In genomic region chr17:9472541-9472940, GRCh38 we compare ENCODE assay signal across 17 cellular contexts.
DNase-seq lines count a peak whose midpoint lies in the region; ATAC-seq and TF ChIP-seq lines count a peak whose summit lies in the region.
"Had no signal": no experiment of that assay in that cellular context is flagged by ENCODE, and none has a peak within 500 bp of the region (broad histone marks: within the 10 kb centered on the region; RNA-seq: fewer than 3 reads in every experiment).

No MANE protein-coding gene starts in this region.

- peaks cover 19% of the 10 kb centered on the region for H3K4me1 ChIP-seq in CD8-positive, alpha-beta memory T cell (ENCODE audit: insufficient read depth, low read length)
- peaks cover 6% of the 10 kb centered on the region for H3K4me1 ChIP-seq in psoas muscle
- H3K4me1 ChIP-seq in thyroid gland: no peaks in the 10 kb centered on the region

- H3K27me3 Mint-ChIP-seq in CD8-positive, alpha-beta memory T cell: no peaks in the 10 kb centered on the region

- no peak for TF ChIP-seq CTCF in fibroblast of mammary gland (conservative IDR thresholded peaks at IDR 0.05; ENCODE audit: control insufficient read depth, insufficient read depth, low read depth, low read length)
- TF ChIP-seq CTCF in psoas muscle (IDR thresholded peaks at IDR 0.05): no peak
- no peak for TF ChIP-seq CTCF in thyroid gland (IDR thresholded peaks at IDR 0.05)

- TF ChIP-seq POLR2A in thyroid gland (IDR thresholded peaks at IDR 0.05): no peak

- intact Hi-C loops in psoas muscle (cut with DNase I) (no loop called here), thyroid gland (cut with DNase I) (no loop called here)

- peaks cover 0 to 5% (median 0%) of the 10 kb centered on the region in 3 donors for H3K36me3 Mint-ChIP-seq in CD8-positive, alpha-beta memory T cell

- ATAC-seq in psoas muscle (peak; percentile 56 to 84 (median 70)), GM21360 (IDR thresholded peaks at IDR 0.05; ENCODE audit: unreplicated experiment) (no peak)

- H3K36me3 ChIP-seq in CD8-positive, alpha-beta memory T cell (ENCODE audit: insufficient read depth, low read length): no peaks in the 10 kb centered on the region
- H3K36me3 ChIP-seq in MG63 (no peaks in the 10 kb centered on the region), psoas muscle (ENCODE audit: insufficient read depth in 1 of 2, low read depth in 1 of 2) (no peaks in the 10 kb centered on the region), thyroid gland (no peaks in the 10 kb centered on the region)
- H3K36me3 ChIP-seq: esophagus squamous epithelium had no signal

- H3K27me3 ChIP-seq in CD8-positive, alpha-beta memory T cell (ENCODE audit: insufficient read depth, low read length, poor library complexity, severe bottlenecking): no peaks in the 10 kb centered on the region
- H3K27me3 ChIP-seq in MG63 (no peaks in the 10 kb centered on the region), psoas muscle (ENCODE audit: insufficient read depth in 3 of 3, low read length in 2 of 3) (no peaks in the 10 kb centered on the region), thyroid gland (no peaks in the 10 kb centered on the region)
- H3K27me3 ChIP-seq: BLaER1, esophagus squamous epithelium had no signal

- H3K4me1 Mint-ChIP-seq in CD8-positive, alpha-beta memory T cell: peaks cover 37 to 45% (median 38%) of the 10 kb centered on the region in 3 donors

- no peak overlapping the region for H3K4me3 ChIP-seq in CD8-positive, alpha-beta memory T cell (ENCODE audit: low read length)
- H3K4me3 ChIP-seq in MG63 (no peak overlapping the region), fibroblast of mammary gland (ENCODE audit: control insufficient read depth, low read depth, low read length) (no peak overlapping the region), psoas muscle (no peak overlapping the region), thyroid gland (replicated peaks in 1 of 3) (no peak overlapping the region)
- H3K4me3 ChIP-seq: BLaER1, esophagus squamous epithelium had no signal

- WGBS in psoas muscle, 3 donors: 52 to 63% (median 58%) methylated on average over 3 of the region's 3 CpGs
- 78 to 89% methylated on average over 3 of the region's 3 CpGs for WGBS in thyroid gland, 2 donors

- no peaks in the 10 kb centered on the region for H3K9me3 ChIP-seq in CD8-positive, alpha-beta memory T cell (ENCODE audit: low read length)
- H3K9me3 ChIP-seq in MG63 (peaks cover 7% of the 10 kb centered on the region; the same call in 1 of the 2 replicates), psoas muscle (no peaks in the 10 kb centered on the region), thyroid gland (no peaks in the 10 kb centered on the region)
- H3K9me3 ChIP-seq: esophagus squamous epithelium had no signal

- H3K4me3 Mint-ChIP-seq in CD8-positive, alpha-beta memory T cell: no peak overlapping the region

- peak overlapping the region in 7 of 8 donors; percentile 48 to 93 (median 81) for H3K27ac Mint-ChIP-seq in CD8-positive, alpha-beta memory T cell

- no peak overlapping the region for H3K27ac ChIP-seq in CD8-positive, alpha-beta memory T cell (ENCODE audit: low read depth, low read length)
- no peak overlapping the region for H3K27ac ChIP-seq in psoas muscle
- no peak overlapping the region for H3K27ac ChIP-seq in thyroid gland
- H3K27ac ChIP-seq: BLaER1, esophagus squamous epithelium had no signal

- H3K9me3 Mint-ChIP-seq in CD8-positive, alpha-beta memory T cell: no peaks in the 10 kb centered on the region

- POLR2A ChIA-PET in CD8-positive, alpha-beta memory T cell (lab: Charles Lee): no interaction called here

- DNase-seq in CD8-positive, alpha-beta memory T cell: no peak
- DNase-seq in MG63 (peak; percentile 53), fibroblast of mammary gland (ENCODE audit: low read depth) (peak; percentile 73), psoas muscle (peak; percentile 36 to 60), thyroid gland (no peak), NCI-H2227 (lab: John Stamatoyannopoulos, UW; ENCODE audit: unreplicated experiment) (no peak)
- DNase-seq in activated effector memory CD4-positive, alpha-beta T cell treated with anti-CD3 and anti-CD28 coated beads, Interleukin-2, amount 50 U/mL, for 16 hours: no peak
- DNase-seq: amygdala, cortex of kidney, esophagus squamous epithelium, NCI-H2081, NCI-H82, occipital lobe, SHP77 treated with DMSO at 0.1 percent for 48 hours, substantia nigra had no signal

- CTCF ChIA-PET in CD8-positive, alpha-beta memory T cell (lab: Charles Lee): no interaction called here

Comparison
In these comparisons a context has a peak if more than half of its experiments do, and no peak if none do; other contexts are left out.
1. DNase-seq: peak in MG63 (single experiment), fibroblast of mammary gland (single experiment) and psoas muscle (2 of 2); none in CD8-positive, alpha-beta memory T cell (0 of 5), thyroid gland (0 of 2), activated effector memory CD4-positive, alpha-beta T cell treated with anti-CD3 and anti-CD28 coated beads, Interleukin-2, amount 50 U/mL, for 16 hours (single experiment) and NCI-H2227 (single experiment).